In the genomic region with DNA sequence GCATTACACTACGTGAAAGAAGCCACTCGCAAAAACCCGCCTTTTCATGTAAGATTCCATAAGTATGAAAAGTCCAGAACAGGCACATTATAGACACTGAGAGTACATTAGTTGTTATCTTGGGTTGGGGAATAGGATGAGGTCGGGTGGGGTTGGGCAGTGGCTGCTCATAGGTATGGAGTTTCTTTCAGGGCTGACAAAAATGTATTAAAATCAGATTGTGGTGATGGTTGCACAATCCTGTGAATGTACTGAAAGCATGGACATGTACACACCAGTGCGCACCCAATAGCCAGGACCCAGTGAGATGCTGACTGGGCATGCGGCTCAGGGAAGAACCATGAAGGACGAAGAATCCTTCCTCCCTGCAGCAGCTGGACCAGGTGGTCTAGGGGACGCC, we compare ENCODE assay signal across 28 cellular contexts. TPM values are rescaled to one million over a fixed set of nuclear protein-coding genes. Genes with fewer than 3 reads are reported as not detected.
DNase-seq lines count a peak whose midpoint lies in the region; ATAC-seq and TF ChIP-seq lines count a peak whose summit lies in the region.
"Had no signal": no experiment of that assay in that cellular context is flagged by ENCODE, and none has a peak within 500 bp of the region (broad histone marks: within the 10 kb centered on the region; RNA-seq: fewer than 3 reads in every experiment).

No MANE protein-coding gene starts in this region.

- H3K36me3 Mint-ChIP-seq in CD8-positive, alpha-beta T cell: peaks cover 50% of the 10 kb centered on the region
- H3K36me3 Mint-ChIP-seq in activated B cell treated with CpG ODN at 0.5 μM for 24 hours (ENCODE audit: low read depth) (peaks cover 46% of the 10 kb centered on the region), chondrocyte (ENCODE audit: low read depth) (peaks cover 4% of the 10 kb centered on the region)
- H3K36me3 Mint-ChIP-seq in natural killer cell treated with Interleukin-12 subunit alpha and Interleukin-12 subunit beta and Interleukin-15 and Interleukin-18, amount 100 ng/mL, for 72 hours: peaks cover 6% of the 10 kb centered on the region
- H3K36me3 Mint-ChIP-seq: WTC11 had no signal

- H3K9ac ChIP-seq in BLaER1: no peak overlapping the region

- peaks cover 32% of the 10 kb centered on the region for H3K4me1 ChIP-seq in BLaER1
- H3K4me1 ChIP-seq in CD8-positive, alpha-beta T cell (ENCODE audit: insufficient read depth, low read length): peaks cover 54% of the 10 kb centered on the region

- H3K27ac ChIP-seq in BLaER1: no peak overlapping the region
- H3K27ac ChIP-seq in CD8-positive, alpha-beta T cell (ENCODE audit: low read depth, low read length): no peak overlapping the region
- H3K27ac ChIP-seq: esophagus muscularis mucosa, suprapubic skin had no signal

- no peaks in the 10 kb centered on the region for H3K27me3 ChIP-seq in BLaER1
- H3K27me3 ChIP-seq in CD8-positive, alpha-beta T cell (ENCODE audit: insufficient read depth, low read length): no peaks in the 10 kb centered on the region
- H3K27me3 ChIP-seq: esophagus muscularis mucosa, MG63, suprapubic skin had no signal

- DNase-seq in CD8-positive, alpha-beta T cell: no peak
- DNase-seq in activated B cell treated with CpG ODN at 0.5 μM for 24 hours (no peak), dedifferentiated amniotic fluid mesenchymal stem cell (ENCODE audit: extremely low spot score) (no peak), GDM1 (lab: John Stamatoyannopoulos, UW) (no peak), chondrocyte (ENCODE audit: low spot score) (no peak)
- no peak for DNase-seq in natural killer cell treated with Interleukin-12 subunit alpha and Interleukin-12 subunit beta and Interleukin-15 and Interleukin-18, amount 100 ng/mL, for 72 hours (ENCODE audit: low spot score)
- DNase-seq: activated CD4-positive, alpha-beta memory T cell treated with anti-CD3 and anti-CD28 coated beads, Interleukin-2, amount 10 ng/mL, durations not matched to agents 7 days and 5 days; activated naive CD4-positive, alpha-beta T cell; activated T-cell treated with anti-CD3 and anti-CD28 coated beads, Interleukin-2, amount 50 U/mL, for 4 hours; endodermal cell; foreskin melanocyte; KBM-7; MG63; NCI-H146; NCI-H2171; NCI-H510A treated with DMSO at 0.1 percent for 48 hours; PC-3; retina; stimulated activated CD4-positive, alpha-beta T cell treated with anti-CD3 and anti-CD28 coated beads, Interleukin-2, amount 100 ng/mL, for 48 hours; T-helper 9 cell had no signal

- no peak for TF ChIP-seq CTCF in CD8-positive, alpha-beta T cell (IDR thresholded peaks at IDR 0.05)
- TF ChIP-seq CTCF in activated B cell treated with CpG ODN at 0.5 μM for 24 hours (IDR thresholded peaks at IDR 0.05): no peak
- no peak for TF ChIP-seq CTCF in chondrocyte (IDR thresholded peaks at IDR 0.05)

- POLR2A ChIA-PET in CD8-positive, alpha-beta T cell (lab: Charles Lee): interaction anchor here (0.9 kb wide), 1 partner anchor 20 kb away, joined by 3 read pairs; no protein-coding TSS in a partner anchor
- POLR2A ChIA-PET in activated B cell treated with CpG ODN at 0.5 μM for 24 hours (lab: Charles Lee): interaction anchor here (0.6 to 2.1 kb wide), 4 partner anchors 11 to 25 kb away, joined by 3 to 6 read pairs (median 3); no protein-coding TSS in a partner anchor

- peaks cover 69% of the 10 kb centered on the region for H3K36me3 ChIP-seq in BLaER1
- H3K36me3 ChIP-seq in CD8-positive, alpha-beta T cell (ENCODE audit: insufficient read depth, low read length): peaks cover 5% of the 10 kb centered on the region
- H3K36me3 ChIP-seq: esophagus muscularis mucosa, MG63, suprapubic skin had no signal

- no peak for ATAC-seq in CD8-positive, alpha-beta T cell
- no peak for ATAC-seq in activated B cell treated with CpG ODN at 0.5 μM for 24 hours (ENCODE audit: low read depth)
- no peak for ATAC-seq in natural killer cell treated with Interleukin-12 subunit alpha and Interleukin-12 subunit beta and Interleukin-15 and Interleukin-18, amount 100 ng/mL, for 72 hours
- ATAC-seq: activated T-cell treated with anti-CD3 and anti-CD28 coated beads, Interleukin-2, amount 50 U/mL, for 4 hours; HCT116; PC-3; Right ventricle myocardium inferior; stimulated activated effector memory CD8-positive, alpha-beta T cell treated with anti-CD3 and anti-CD28 coated beads, Interleukin-12 subunit alpha, Interleukin-12 subunit beta, amount 100 ng/mL, for 72 hours; WTC11 had no signal

- peaks cover 77% of the 10 kb centered on the region for H3K4me1 Mint-ChIP-seq in CD8-positive, alpha-beta T cell (ENCODE audit: low read depth)
- H3K4me1 Mint-ChIP-seq in activated B cell treated with CpG ODN at 0.5 μM for 24 hours (peaks cover 60% of the 10 kb centered on the region), chondrocyte (ENCODE audit: low read depth) (peaks cover 48% of the 10 kb centered on the region)
- H3K4me1 Mint-ChIP-seq in natural killer cell treated with Interleukin-12 subunit alpha and Interleukin-12 subunit beta and Interleukin-15 and Interleukin-18, amount 100 ng/mL, for 72 hours (ENCODE audit: low read depth in 2 of 2): peaks cover 86 to 93% of the 10 kb centered on the region in 2 donors

- intact Hi-C loops in CD8-positive, alpha-beta T cell (cut with DNase I, micrococcal nuclease): loop anchor here in 1 of 2 experiments (2.0 kb wide), 1 partner anchor 18 kb away; no protein-coding TSS in a partner anchor
- intact Hi-C loops in activated B cell treated with CpG ODN at 0.5 μM for 24 hours (cut with micrococcal nuclease): no loop called here

- no peaks in the 10 kb centered on the region for H3K27me3 Mint-ChIP-seq in CD8-positive, alpha-beta T cell (ENCODE audit: low read depth)
- no peaks in the 10 kb centered on the region for H3K27me3 Mint-ChIP-seq in activated B cell treated with CpG ODN at 0.5 μM for 24 hours
- H3K27me3 Mint-ChIP-seq in natural killer cell treated with Interleukin-12 subunit alpha and Interleukin-12 subunit beta and Interleukin-15 and Interleukin-18, amount 100 ng/mL, for 72 hours: no peaks in the 10 kb centered on the region
- no peaks in the 10 kb centered on the region for H3K27me3 Mint-ChIP-seq in chondrocyte (ENCODE audit: low read depth)
- H3K27me3 Mint-ChIP-seq: activated CD4-positive, alpha-beta memory T cell treated with anti-CD3 and anti-CD28 coated beads, Interleukin-2, amount 10 ng/mL, durations not matched to agents 7 days and 5 days had no signal

- peak overlapping the region; percentile 49 for H3K27ac Mint-ChIP-seq in CD8-positive, alpha-beta T cell
- peak overlapping the region; percentile 3 for H3K27ac Mint-ChIP-seq in activated B cell treated with CpG ODN at 0.5 μM for 24 hours
- peak overlapping the region; percentile 90 to 97 for H3K27ac Mint-ChIP-seq in natural killer cell treated with Interleukin-12 subunit alpha and Interleukin-12 subunit beta and Interleukin-15 and Interleukin-18, amount 100 ng/mL, for 72 hours
- no peak overlapping the region for H3K27ac Mint-ChIP-seq in chondrocyte (ENCODE audit: unreplicated experiment)
- H3K27ac Mint-ChIP-seq: activated CD4-positive, alpha-beta memory T cell treated with anti-CD3 and anti-CD28 coated beads, Interleukin-2, amount 10 ng/mL, durations not matched to agents 7 days and 5 days; endodermal cell; WTC11 had no signal

- H3K4me2 ChIP-seq in BLaER1: 0 out of 2 replicates have a peak overlapping the region, but pooled peaks have one; percentile 12

- CTCF ChIA-PET in CD8-positive, alpha-beta T cell (lab: Charles Lee): no interaction called here
- CTCF ChIA-PET in activated B cell treated with CpG ODN at 0.5 μM for 24 hours (lab: Charles Lee): no interaction called here

- H3K4me3 ChIP-seq in BLaER1: no peak overlapping the region
- H3K4me3 ChIP-seq in CD8-positive, alpha-beta T cell (ENCODE audit: low read depth, low read length): no peak overlapping the region
- H3K4me3 ChIP-seq: esophagus muscularis mucosa, MG63, suprapubic skin had no signal

- H3K9me3 Mint-ChIP-seq in CD8-positive, alpha-beta T cell: no peaks in the 10 kb centered on the region
- H3K9me3 Mint-ChIP-seq in activated B cell treated with CpG ODN at 0.5 μM for 24 hours: no peaks in the 10 kb centered on the region
- H3K9me3 Mint-ChIP-seq in natural killer cell treated with Interleukin-12 subunit alpha and Interleukin-12 subunit beta and Interleukin-15 and Interleukin-18, amount 100 ng/mL, for 72 hours: no peaks in the 10 kb centered on the region
- H3K9me3 Mint-ChIP-seq in chondrocyte (ENCODE audit: low read depth): no peaks in the 10 kb centered on the region
- H3K9me3 Mint-ChIP-seq: activated CD4-positive, alpha-beta memory T cell treated with anti-CD3 and anti-CD28 coated beads, Interleukin-2, amount 10 ng/mL, durations not matched to agents 7 days and 5 days; activated T-cell treated with anti-CD3 and anti-CD28 coated beads, Interleukin-2, amount 50 U/mL, for 4 hours; endodermal cell; stimulated activated effector memory CD8-positive, alpha-beta T cell treated with anti-CD3 and anti-CD28 coated beads, Interleukin-12 subunit alpha, Interleukin-12 subunit beta, amount 100 ng/mL, for 72 hours; WTC11 had no signal

- peaks cover 95% of the 10 kb centered on the region for H4K20me1 ChIP-seq in BLaER1

- H3K4me3 Mint-ChIP-seq in CD8-positive, alpha-beta T cell: no peak overlapping the region
- H3K4me3 Mint-ChIP-seq in activated B cell treated with CpG ODN at 0.5 μM for 24 hours: no peak overlapping the region
- H3K4me3 Mint-ChIP-seq in natural killer cell treated with Interleukin-12 subunit alpha and Interleukin-12 subunit beta and Interleukin-15 and Interleukin-18, amount 100 ng/mL, for 72 hours: peak overlapping the region; percentile 73
- no peak overlapping the region for H3K4me3 Mint-ChIP-seq in chondrocyte (ENCODE audit: unreplicated experiment)
- H3K4me3 Mint-ChIP-seq: activated CD4-positive, alpha-beta memory T cell treated with anti-CD3 and anti-CD28 coated beads, Interleukin-2, amount 10 ng/mL, durations not matched to agents 7 days and 5 days; activated T-cell treated with anti-CD3 and anti-CD28 coated beads, Interleukin-2, amount 50 U/mL, for 4 hours; brain; endodermal cell; stimulated activated effector memory CD8-positive, alpha-beta T cell treated with anti-CD3 and anti-CD28 coated beads, Interleukin-12 subunit alpha, Interleukin-12 subunit beta, amount 100 ng/mL, for 72 hours; WTC11 had no signal

- H3K9me3 ChIP-seq in BLaER1: peaks cover 41% of the 10 kb centered on the region
- H3K9me3 ChIP-seq in CD8-positive, alpha-beta T cell (ENCODE audit: low read length): no peaks in the 10 kb centered on the region
- H3K9me3 ChIP-seq: esophagus muscularis mucosa, MG63, suprapubic skin had no signal

RNA-seq across cellular contexts. Expression of a gene that starts 50.3 kb away (rescaled TPM):
- 10 to 100 TPM; 67.9 to 70.7 TPM for total RNA-seq in CD8-positive, alpha-beta T cell
- 88.0 and 92.7 TPM in 2 replicates for total RNA-seq in activated B cell treated with CpG ODN at 0.5 μM for 24 hours
- total RNA-seq in natural killer cell treated with Interleukin-12 subunit alpha and Interleukin-12 subunit beta and Interleukin-15 and Interleukin-18, amount 100 ng/mL, for 72 hours: 10 to 100 TPM; 62.5 to 77.6 TPM
- total RNA-seq in chondrocyte: 8.3 to 15.9 TPM (median 14.0 TPM) in 3 replicates
